Comparison of ENCODE assay signal across 2 cellular contexts in the genomic region with DNA sequence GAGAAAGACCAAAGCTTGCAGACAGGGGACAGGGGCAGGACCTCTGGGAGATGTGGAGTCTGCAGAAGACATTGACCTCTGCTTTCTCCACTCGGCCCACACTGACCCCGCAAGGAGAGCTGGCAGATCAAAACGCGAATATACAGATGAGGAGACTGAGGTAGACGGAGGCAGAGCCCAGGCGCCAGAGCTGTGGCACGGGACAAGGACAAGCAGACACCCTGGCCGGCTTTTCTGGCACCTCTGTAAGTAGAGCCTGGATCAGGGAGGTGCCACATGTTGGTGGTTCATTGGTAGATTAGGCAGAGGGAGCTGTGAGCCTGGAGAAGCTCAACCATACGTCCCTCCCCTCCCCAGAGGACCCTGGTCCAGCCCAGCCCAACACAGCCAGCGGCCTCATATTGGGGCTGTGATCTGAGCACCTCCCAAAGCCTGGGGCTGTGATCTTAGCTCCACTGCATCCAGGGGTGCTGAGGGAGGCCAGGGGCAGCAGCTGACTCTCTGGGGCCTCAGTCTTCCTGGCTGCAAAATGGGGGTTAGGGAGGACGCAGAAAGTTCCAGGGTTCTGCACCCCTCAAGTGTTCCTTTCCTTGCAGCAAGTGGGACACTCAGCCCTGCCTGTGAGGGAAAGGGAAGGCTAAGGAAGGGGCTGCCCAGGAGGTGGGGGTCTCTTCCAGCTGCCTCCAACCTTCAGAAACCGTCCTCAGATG.
TF ChIP-seq lines count a peak whose summit lies in the region.

No MANE protein-coding gene starts in this region.

TF ChIP-seq in HepG2, 621 proteins besides CTCF, POLR2A, EP300 and RAD21:
- TF ChIP-seq ZNF274 (CRISPR knock-in tag; IDR thresholded peaks at IDR 0.05) = no peak
- peak; percentile 61 for TF ChIP-seq ZNF629 (CRISPR knock-in tag; conservative IDR thresholded peaks at IDR 0.05)

TF ChIP-seq in WTC11, 78 proteins besides CTCF, POLR2A, EP300 and RAD21:
- TF ChIP-seq ZNF121 (CRISPR knock-in tag; IDR thresholded peaks at IDR 0.05) (no peak), ELF4 (CRISPR knock-in tag; IDR thresholded peaks at IDR 0.05; ENCODE audit: low read depth) (no peak), ZNF263 (CRISPR knock-in tag; IDR thresholded peaks at IDR 0.05; ENCODE audit: low read depth) (no peak), TEAD1 (CRISPR knock-in tag; IDR thresholded peaks at IDR 0.05) (no peak), HMGXB4 (CRISPR knock-in tag; IDR thresholded peaks at IDR 0.05) (no peak), SMAD3 (CRISPR knock-in tag; IDR thresholded peaks at IDR 0.05; ENCODE audit: borderline replicate concordance) (no peak), NFATC4 (CRISPR knock-in tag; IDR thresholded peaks at IDR 0.05) (no peak)
- TF ChIP-seq, protein P1, sequence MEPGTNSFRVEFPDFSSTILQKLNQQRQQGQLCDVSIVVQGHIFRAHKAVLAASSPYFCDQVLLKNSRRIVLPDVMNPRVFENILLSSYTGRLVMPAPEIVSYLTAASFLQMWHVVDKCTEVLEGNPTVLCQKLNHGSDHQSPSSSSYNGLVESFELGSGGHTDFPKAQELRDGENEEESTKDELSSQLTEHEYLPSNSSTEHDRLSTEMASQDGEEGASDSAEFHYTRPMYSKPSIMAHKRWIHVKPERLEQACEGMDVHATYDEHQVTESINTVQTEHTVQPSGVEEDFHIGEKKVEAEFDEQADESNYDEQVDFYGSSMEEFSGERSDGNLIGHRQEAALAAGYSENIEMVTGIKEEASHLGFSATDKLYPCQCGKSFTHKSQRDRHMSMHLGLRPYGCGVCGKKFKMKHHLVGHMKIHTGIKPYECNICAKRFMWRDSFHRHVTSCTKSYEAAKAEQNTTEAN (CRISPR knock-in tag; IDR thresholded peaks at IDR 0.05) = no peak
- TF ChIP-seq, protein P2, sequence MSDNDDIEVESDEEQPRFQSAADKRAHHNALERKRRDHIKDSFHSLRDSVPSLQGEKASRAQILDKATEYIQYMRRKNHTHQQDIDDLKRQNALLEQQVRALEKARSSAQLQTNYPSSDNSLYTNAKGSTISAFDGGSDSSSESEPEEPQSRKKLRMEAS (CRISPR knock-in tag; IDR thresholded peaks at IDR 0.05) = no peak
- TF ChIP-seq, protein P3, sequence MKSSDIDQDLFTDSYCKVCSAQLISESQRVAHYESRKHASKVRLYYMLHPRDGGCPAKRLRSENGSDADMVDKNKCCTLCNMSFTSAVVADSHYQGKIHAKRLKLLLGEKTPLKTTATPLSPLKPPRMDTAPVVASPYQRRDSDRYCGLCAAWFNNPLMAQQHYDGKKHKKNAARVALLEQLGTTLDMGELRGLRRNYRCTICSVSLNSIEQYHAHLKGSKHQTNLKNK (CRISPR knock-in tag; IDR thresholded peaks at IDR 0.05) = no peak
